15 cellular contexts compared by ENCODE assay signal in the genomic region with DNA sequence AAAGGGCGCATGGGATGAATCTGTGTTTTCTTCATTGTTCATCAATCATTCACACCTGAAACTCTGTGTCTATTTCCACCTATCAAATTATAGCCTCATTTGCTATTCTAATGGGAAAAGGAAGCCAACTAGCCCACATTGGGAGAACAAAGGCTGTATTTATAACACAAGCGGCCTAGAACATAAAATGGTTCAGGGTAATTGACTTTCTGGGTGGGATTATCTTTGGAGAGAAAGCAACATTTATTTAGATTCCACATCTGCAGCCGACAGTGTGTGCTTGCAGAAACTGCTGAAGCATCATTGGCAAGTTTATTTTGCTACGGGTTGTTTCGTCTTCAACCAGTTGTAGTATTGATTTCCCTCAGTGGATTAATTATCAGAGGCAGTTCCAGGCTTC.
"Had no signal": no experiment of that assay in that cellular context is flagged by ENCODE, and none has a peak within 500 bp of the region (broad histone marks: within the 10 kb centered on the region; RNA-seq: fewer than 3 reads in every experiment).

No MANE protein-coding gene starts in this region.

- DNase-seq: activated CD4-positive, alpha-beta T cell treated with anti-CD3 and anti-CD28 coated beads for 1 hour; activated CD4-positive, alpha-beta T cell treated with anti-CD3 and anti-CD28 coated beads, Interleukin-2, amount 50 U/mL, for 4 hours; activated naive CD4-positive, alpha-beta T cell treated with anti-CD3 and anti-CD28 coated beads, Interleukin-2, amount 10 ng/mL, durations not matched to agents 7 days and 5 days; gastrocnemius medialis; islet precursor cell; mammary epithelial cell; naive B cell; nucleus accumbens; stimulated activated naive CD8-positive, alpha-beta T cell treated with anti-CD3 and anti-CD28 coated beads, Interleukin-15, amount 100 ng/mL, for 72 hours; T1000 had no signal

- H3K9me3 ChIP-seq: gastrocnemius medialis, right lobe of liver, upper lobe of left lung had no signal

- H3K4me3 ChIP-seq: gastrocnemius medialis, right lobe of liver, upper lobe of left lung had no signal

- H3K4me1 ChIP-seq: gastrocnemius medialis, right lobe of liver, upper lobe of left lung had no signal

- H3K27ac Mint-ChIP-seq: activated naive CD4-positive, alpha-beta T cell treated with anti-CD3 and anti-CD28 coated beads, Interleukin-2, amount 10 ng/mL, durations not matched to agents 7 days and 5 days; activated T-helper 2 cell treated with anti-CD3 and anti-CD28 coated beads, Interferon-gamma antibody, Interleukin-2, Interleukin-4, amounts not matched to agents 10 μg/mL and 5 μg/mL and 100 μg/mL, durations not matched to agents 14 hours and 24 hours and 36 hours; naive B cell; progenitor cell of endocrine pancreas; stimulated activated naive CD8-positive, alpha-beta T cell treated with anti-CD3 and anti-CD28 coated beads, Interleukin-15, amount 100 ng/mL, for 72 hours had no signal

- H3K4me1 Mint-ChIP-seq: activated naive CD4-positive, alpha-beta T cell treated with anti-CD3 and anti-CD28 coated beads, Interleukin-2, amount 10 ng/mL, durations not matched to agents 7 days and 5 days; naive B cell; stimulated activated naive CD8-positive, alpha-beta T cell treated with anti-CD3 and anti-CD28 coated beads, Interleukin-15, amount 100 ng/mL, for 72 hours had no signal

- ATAC-seq: gastrocnemius medialis; left lobe of liver; right lobe of liver; stimulated activated naive CD8-positive, alpha-beta T cell treated with anti-CD3 and anti-CD28 coated beads, Interleukin-15, amount 100 ng/mL, for 72 hours had no signal

- H3K27ac ChIP-seq: gastrocnemius medialis, right lobe of liver, upper lobe of left lung had no signal

- H3K9me3 Mint-ChIP-seq: activated naive CD4-positive, alpha-beta T cell treated with anti-CD3 and anti-CD28 coated beads, Interleukin-2, amount 10 ng/mL, durations not matched to agents 7 days and 5 days; activated T-helper 2 cell treated with anti-CD3 and anti-CD28 coated beads, Interferon-gamma antibody, Interleukin-2, Interleukin-4, amounts not matched to agents 10 μg/mL and 5 μg/mL and 100 μg/mL, durations not matched to agents 14 hours and 24 hours and 36 hours; naive B cell; stimulated activated naive CD8-positive, alpha-beta T cell treated with anti-CD3 and anti-CD28 coated beads, Interleukin-15, amount 100 ng/mL, for 72 hours had no signal

- H3K4me3 Mint-ChIP-seq: activated naive CD4-positive, alpha-beta T cell treated with anti-CD3 and anti-CD28 coated beads, Interleukin-2, amount 10 ng/mL, durations not matched to agents 7 days and 5 days; naive B cell; stimulated activated naive CD8-positive, alpha-beta T cell treated with anti-CD3 and anti-CD28 coated beads, Interleukin-15, amount 100 ng/mL, for 72 hours had no signal

- H3K27me3 ChIP-seq: gastrocnemius medialis, right lobe of liver, upper lobe of left lung had no signal

- H3K36me3 Mint-ChIP-seq: activated naive CD4-positive, alpha-beta T cell treated with anti-CD3 and anti-CD28 coated beads, Interleukin-2, amount 10 ng/mL, durations not matched to agents 7 days and 5 days; naive B cell had no signal

- H3K36me3 ChIP-seq: gastrocnemius medialis, right lobe of liver, upper lobe of left lung had no signal
